ENCODE assay signal across 29 cellular contexts in the genomic region with DNA sequence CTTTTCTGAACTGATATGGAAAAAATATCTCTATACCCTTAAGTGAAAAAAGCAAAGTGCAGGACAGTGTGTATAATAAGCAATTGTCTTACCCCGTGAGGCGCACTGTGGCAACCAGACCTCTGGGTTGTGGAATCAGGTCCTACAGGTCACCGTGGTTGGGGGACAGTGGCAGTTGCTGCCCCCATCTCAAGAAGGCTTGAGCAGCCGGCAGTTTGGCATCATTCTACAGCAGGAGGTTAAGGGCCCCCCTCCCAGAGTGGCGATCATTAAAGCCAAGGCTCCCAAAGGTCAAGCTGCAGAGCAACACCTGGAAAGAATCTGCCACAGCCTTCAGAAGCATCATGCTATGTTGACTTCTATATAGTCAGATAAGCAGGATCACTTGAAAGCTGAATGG.
"Had no signal": no experiment of that assay in that cellular context is flagged by ENCODE, and none has a peak within 500 bp of the region (broad histone marks: within the 10 kb centered on the region; RNA-seq: fewer than 3 reads in every experiment).

No MANE protein-coding gene starts in this region.

- H3K79me2 ChIP-seq: hepatocyte, parathyroid adenoma had no signal

- H3K27me3 Mint-ChIP-seq: stimulated activated naive B cell treated with anti-CD40 and anti-IgM and Interleukin-4, amounts not matched to agents 10 μg/mL and 1 μg/mL and 100 μg/mL, for 72 hours had no signal

- H3K9me3 Mint-ChIP-seq: natural killer cell, nephron progenitor cell, neural progenitor cell had no signal

- H2AFZ ChIP-seq: hepatocyte, neural progenitor cell, parathyroid adenoma had no signal

- H3K4me2 ChIP-seq: hepatocyte, neural progenitor cell had no signal

- H3K27ac ChIP-seq: heart right ventricle, hepatocyte, left lung, lower lobe of right lung, neural progenitor cell, parathyroid adenoma, right atrium auricular region, right lobe of liver, skin epidermis, stomach, testis, thyroid gland, transverse colon, uterus had no signal

- H3K9ac ChIP-seq: neural progenitor cell, parathyroid adenoma had no signal

- H3K4me1 ChIP-seq: parathyroid adenoma, right atrium auricular region, testis, thyroid gland, uterus had no signal

- H3K4me3 Mint-ChIP-seq: natural killer cell; nephron progenitor cell; neural progenitor cell; stimulated activated naive B cell treated with anti-CD40 and anti-IgM and Interleukin-4, amounts not matched to agents 10 μg/mL and 1 μg/mL and 100 μg/mL, for 72 hours had no signal

- H3K36me3 Mint-ChIP-seq: natural killer cell; neural progenitor cell; stimulated activated naive B cell treated with anti-CD40 and anti-IgM and Interleukin-4, amounts not matched to agents 10 μg/mL and 1 μg/mL and 100 μg/mL, for 72 hours had no signal

- H3K4me3 ChIP-seq: heart right ventricle, hepatocyte, left lung, lower lobe of right lung, neural progenitor cell, right atrium auricular region, right lobe of liver, skin epidermis, stomach, testis, thyroid gland, transverse colon, uterus had no signal

- H3K27ac Mint-ChIP-seq: natural killer cell; nephron progenitor cell; neural progenitor cell; progenitor cell of endocrine pancreas; stimulated activated naive B cell treated with anti-CD40 and anti-IgM and Interleukin-4, amounts not matched to agents 10 μg/mL and 1 μg/mL and 100 μg/mL, for 72 hours had no signal

- ATAC-seq: heart right ventricle; left colon; left lung; lower lobe of right lung; natural killer cell; right lobe of liver; stimulated activated naive B cell treated with anti-CD40 and anti-IgM and Interleukin-4, amounts not matched to agents 10 μg/mL and 1 μg/mL and 100 μg/mL, for 72 hours; stimulated activated naive CD8-positive, alpha-beta T cell treated with anti-CD3 and anti-CD28 coated beads, Interleukin-15, Interleukin-2, amounts not matched to agents 100 U/mL and 50 U/mL, for 24 hours had no signal

- DNase-seq: glutamatergic neuron; heart right ventricle; islet precursor cell; left colon; left lung; lower lobe of right lung; mammary epithelial cell; mesenchymal stem cell; natural killer cell; nephron progenitor cell; nucleus accumbens; stimulated activated CD4-positive, alpha-beta T cell treated with anti-CD3 and anti-CD28 coated beads, Interleukin-12 subunit alpha, Interleukin-12 subunit beta, amount 100 ng/mL, for 4 hours; stimulated activated CD4-positive, alpha-beta T cell treated with anti-CD3 and anti-CD28 coated beads, Interleukin-15, amount 100 ng/mL, for 24 hours; stimulated activated CD4-positive, alpha-beta T cell treated with anti-CD3 and anti-CD28 coated beads, Interleukin-2, amount 100 ng/mL, for 24 hours; stimulated activated CD4-positive, alpha-beta T cell treated with anti-CD3 and anti-CD28 coated beads, Interleukin-4, amount 100 ng/mL, for 1 hour; stimulated activated naive B cell treated with anti-CD40 and anti-IgM and Interleukin-4, amounts not matched to agents 10 μg/mL and 1 μg/mL and 100 μg/mL, for 72 hours; stimulated activated naive CD8-positive, alpha-beta T cell treated with anti-CD3 and anti-CD28 coated beads, Interleukin-15, Interleukin-2, amounts not matched to agents 100 U/mL and 50 U/mL, for 24 hours; stomach; testis; thyroid gland; transverse colon; uterus had no signal

- H3K27me3 ChIP-seq: heart right ventricle, hepatocyte, left lung, neural progenitor cell, right atrium auricular region, right lobe of liver, stomach, testis, thyroid gland, transverse colon, uterus had no signal

- H3K36me3 ChIP-seq: heart right ventricle, left lung, lower lobe of right lung, neural progenitor cell, right atrium auricular region, right lobe of liver, stomach, thyroid gland, transverse colon, uterus had no signal

- H3K9me3 ChIP-seq: heart right ventricle, left lung, lower lobe of right lung, right atrium auricular region, right lobe of liver, stomach, testis, thyroid gland, transverse colon, uterus had no signal
